In the genomic region with DNA sequence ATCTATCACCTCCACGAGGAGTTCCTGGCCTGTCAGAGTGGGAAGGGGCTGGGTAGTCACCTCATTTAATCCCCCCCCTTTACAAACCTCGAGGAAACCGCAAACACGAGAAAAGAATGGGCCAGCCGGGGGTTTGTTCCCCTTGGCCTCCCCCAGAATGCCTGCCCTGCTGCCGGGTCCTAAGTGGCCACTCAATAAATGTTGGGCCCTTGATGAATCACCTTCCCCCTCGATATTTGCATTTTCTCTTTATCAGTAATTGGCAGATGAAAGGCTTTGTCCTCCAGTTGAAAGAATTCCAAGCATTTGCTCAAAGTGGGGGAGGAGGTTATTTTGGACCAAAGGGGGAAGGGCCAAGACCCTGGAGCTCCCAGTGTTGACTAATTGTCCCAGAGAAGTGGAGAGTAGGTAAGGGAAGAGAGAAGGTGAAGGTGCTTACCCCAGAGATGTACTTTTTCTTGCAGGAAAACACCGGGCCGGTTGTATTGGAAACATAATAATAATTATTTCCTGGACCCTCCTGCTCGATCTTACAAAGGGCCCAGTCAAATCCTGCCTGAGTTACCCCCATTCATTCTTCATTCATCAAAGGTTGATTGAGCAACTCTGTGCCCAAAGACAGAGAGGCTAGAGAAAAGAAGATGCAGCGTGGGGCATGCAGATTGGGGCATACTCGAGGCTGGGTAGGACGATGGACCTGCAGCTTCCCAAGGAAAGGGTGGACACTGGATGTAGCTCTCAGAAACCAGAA, we compare ENCODE assay signal across 2 cellular contexts.
A peak's percentile ranks its signal among the peaks of the same experiment; 100 is the strongest.
TF ChIP-seq lines count a peak whose summit lies in the region.

No MANE protein-coding gene starts in this region.

TF ChIP-seq in A549, 52 proteins besides CTCF, POLR2A, EP300 and RAD21 (continued from another document):
- TF ChIP-seq, protein P1, sequence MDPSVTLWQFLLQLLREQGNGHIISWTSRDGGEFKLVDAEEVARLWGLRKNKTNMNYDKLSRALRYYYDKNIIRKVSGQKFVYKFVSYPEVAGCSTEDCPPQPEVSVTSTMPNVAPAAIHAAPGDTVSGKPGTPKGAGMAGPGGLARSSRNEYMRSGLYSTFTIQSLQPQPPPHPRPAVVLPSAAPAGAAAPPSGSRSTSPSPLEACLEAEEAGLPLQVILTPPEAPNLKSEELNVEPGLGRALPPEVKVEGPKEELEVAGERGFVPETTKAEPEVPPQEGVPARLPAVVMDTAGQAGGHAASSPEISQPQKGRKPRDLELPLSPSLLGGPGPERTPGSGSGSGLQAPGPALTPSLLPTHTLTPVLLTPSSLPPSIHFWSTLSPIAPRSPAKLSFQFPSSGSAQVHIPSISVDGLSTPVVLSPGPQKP (IDR thresholded peaks at IDR 0.05; ENCODE audit: low read depth, low read length), result no peak
- TF ChIP-seq FOSB (CRISPR knock-in tag; IDR thresholded peaks at IDR 0.05), result no peak
- no peak for TF ChIP-seq EHF (CRISPR knock-in tag; IDR thresholded peaks at IDR 0.05)
- TF ChIP-seq, protein P2, sequence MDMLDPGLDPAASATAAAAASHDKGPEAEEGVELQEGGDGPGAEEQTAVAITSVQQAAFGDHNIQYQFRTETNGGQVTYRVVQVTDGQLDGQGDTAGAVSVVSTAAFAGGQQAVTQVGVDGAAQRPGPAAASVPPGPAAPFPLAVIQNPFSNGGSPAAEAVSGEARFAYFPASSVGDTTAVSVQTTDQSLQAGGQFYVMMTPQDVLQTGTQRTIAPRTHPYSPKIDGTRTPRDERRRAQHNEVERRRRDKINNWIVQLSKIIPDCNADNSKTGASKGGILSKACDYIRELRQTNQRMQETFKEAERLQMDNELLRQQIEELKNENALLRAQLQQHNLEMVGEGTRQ (IDR thresholded peaks at IDR 0.05), result no peak
- TF ChIP-seq MAFK (IDR thresholded peaks at IDR 0.05; ENCODE audit: partially characterized antibody), result no peak
- no peak for TF ChIP-seq EHMT2 (IDR thresholded peaks at IDR 0.05; ENCODE audit: low read depth)
- TF ChIP-seq, protein P3, sequence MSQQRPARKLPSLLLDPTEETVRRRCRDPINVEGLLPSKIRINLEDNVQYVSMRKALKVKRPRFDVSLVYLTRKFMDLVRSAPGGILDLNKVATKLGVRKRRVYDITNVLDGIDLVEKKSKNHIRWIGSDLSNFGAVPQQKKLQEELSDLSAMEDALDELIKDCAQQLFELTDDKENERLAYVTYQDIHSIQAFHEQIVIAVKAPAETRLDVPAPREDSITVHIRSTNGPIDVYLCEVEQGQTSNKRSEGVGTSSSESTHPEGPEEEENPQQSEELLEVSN (IDR thresholded peaks at IDR 0.05; ENCODE audit: borderline replicate concordance, low read depth), result no peak
- no peak for TF ChIP-seq RARB (CRISPR knock-in tag; IDR thresholded peaks at IDR 0.05)
- TF ChIP-seq HDAC2 (IDR thresholded peaks at IDR 0.05), result no peak
- TF ChIP-seq CHD4 (IDR thresholded peaks at IDR 0.05; ENCODE audit: borderline replicate concordance), result no peak

TF ChIP-seq in HEK293, 187 proteins besides CTCF, POLR2A, EP300 and RAD21 (continued from another document and continues in another):
- TF ChIP-seq, protein P4, sequence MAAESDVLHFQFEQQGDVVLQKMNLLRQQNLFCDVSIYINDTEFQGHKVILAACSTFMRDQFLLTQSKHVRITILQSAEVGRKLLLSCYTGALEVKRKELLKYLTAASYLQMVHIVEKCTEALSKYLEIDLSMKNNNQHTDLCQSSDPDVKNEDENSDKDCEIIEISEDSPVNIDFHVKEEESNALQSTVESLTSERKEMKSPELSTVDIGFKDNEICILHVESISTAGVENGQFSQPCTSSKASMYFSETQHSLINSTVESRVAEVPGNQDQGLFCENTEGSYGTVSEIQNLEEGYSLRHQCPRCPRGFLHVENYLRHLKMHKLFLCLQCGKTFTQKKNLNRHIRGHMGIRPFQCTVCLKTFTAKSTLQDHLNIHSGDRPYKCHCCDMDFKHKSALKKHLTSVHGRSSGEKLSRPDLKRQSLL (tag by site-specific recombination; IDR thresholded peaks at IDR 0.05), result no peak
- TF ChIP-seq, protein P5, sequence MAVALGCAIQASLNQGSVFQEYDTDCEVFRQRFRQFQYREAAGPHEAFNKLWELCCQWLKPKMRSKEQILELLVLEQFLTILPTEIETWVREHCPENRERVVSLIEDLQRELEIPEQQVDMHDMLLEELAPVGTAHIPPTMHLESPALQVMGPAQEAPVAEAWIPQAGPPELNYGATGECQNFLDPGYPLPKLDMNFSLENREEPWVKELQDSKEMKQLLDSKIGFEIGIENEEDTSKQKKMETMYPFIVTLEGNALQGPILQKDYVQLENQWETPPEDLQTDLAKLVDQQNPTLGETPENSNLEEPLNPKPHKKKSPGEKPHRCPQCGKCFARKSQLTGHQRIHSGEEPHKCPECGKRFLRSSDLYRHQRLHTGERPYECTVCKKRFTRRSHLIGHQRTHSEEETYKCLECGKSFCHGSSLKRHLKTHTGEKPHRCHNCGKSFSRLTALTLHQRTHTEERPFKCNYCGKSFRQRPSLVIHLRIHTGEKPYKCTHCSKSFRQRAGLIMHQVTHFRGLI (tag by site-specific recombination; IDR thresholded peaks at IDR 0.05), result no peak
- TF ChIP-seq, protein P6, sequence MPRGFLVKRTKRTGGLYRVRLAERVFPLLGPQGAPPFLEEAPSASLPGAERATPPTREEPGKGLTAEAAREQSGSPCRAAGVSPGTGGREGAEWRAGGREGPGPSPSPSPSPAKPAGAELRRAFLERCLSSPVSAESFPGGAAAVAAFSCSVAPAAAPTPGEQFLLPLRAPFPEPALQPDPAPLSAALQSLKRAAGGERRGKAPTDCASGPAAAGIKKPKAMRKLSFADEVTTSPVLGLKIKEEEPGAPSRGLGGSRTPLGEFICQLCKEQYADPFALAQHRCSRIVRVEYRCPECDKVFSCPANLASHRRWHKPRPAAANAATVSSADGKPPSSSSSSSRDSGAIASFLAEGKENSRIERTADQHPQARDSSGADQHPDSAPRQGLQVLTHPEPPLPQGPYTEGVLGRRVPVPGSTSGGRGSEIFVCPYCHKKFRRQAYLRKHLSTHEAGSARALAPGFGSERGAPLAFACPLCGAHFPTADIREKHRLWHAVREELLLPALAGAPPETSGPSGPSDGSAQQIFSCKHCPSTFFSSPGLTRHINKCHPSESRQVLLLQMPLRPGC (tag by site-specific recombination; IDR thresholded peaks at IDR 0.05), result no peak
- TF ChIP-seq, protein P7, sequence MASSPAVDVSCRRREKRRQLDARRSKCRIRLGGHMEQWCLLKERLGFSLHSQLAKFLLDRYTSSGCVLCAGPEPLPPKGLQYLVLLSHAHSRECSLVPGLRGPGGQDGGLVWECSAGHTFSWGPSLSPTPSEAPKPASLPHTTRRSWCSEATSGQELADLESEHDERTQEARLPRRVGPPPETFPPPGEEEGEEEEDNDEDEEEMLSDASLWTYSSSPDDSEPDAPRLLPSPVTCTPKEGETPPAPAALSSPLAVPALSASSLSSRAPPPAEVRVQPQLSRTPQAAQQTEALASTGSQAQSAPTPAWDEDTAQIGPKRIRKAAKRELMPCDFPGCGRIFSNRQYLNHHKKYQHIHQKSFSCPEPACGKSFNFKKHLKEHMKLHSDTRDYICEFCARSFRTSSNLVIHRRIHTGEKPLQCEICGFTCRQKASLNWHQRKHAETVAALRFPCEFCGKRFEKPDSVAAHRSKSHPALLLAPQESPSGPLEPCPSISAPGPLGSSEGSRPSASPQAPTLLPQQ (tag by site-specific recombination; IDR thresholded peaks at IDR 0.05), result no peak
- TF ChIP-seq, protein P8, sequence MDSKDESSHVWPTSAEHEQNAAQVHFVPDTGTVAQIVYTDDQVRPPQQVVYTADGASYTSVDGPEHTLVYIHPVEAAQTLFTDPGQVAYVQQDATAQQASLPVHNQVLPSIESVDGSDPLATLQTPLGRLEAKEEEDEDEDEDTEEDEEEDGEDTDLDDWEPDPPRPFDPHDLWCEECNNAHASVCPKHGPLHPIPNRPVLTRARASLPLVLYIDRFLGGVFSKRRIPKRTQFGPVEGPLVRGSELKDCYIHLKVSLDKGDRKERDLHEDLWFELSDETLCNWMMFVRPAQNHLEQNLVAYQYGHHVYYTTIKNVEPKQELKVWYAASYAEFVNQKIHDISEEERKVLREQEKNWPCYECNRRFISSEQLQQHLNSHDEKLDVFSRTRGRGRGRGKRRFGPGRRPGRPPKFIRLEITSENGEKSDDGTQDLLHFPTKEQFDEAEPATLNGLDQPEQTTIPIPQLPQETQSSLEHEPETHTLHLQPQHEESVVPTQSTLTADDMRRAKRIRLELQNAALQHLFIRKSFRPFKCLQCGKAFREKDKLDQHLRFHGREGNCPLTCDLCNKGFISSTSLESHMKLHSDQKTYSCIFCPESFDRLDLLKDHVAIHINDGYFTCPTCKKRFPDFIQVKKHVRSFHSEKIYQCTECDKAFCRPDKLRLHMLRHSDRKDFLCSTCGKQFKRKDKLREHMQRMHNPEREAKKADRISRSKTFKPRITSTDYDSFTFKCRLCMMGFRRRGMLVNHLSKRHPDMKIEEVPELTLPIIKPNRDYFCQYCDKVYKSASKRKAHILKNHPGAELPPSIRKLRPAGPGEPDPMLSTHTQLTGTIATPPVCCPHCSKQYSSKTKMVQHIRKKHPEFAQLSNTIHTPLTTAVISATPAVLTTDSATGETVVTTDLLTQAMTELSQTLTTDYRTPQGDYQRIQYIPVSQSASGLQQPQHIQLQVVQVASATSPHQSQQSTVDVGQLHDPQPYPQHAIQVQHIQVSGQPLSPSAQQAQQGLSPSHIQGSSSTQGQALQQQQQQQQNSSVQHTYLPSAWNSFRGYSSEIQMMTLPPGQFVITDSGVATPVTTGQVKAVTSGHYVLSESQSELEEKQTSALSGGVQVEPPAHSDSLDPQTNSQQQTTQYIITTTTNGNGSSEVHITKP (tag by site-specific recombination; IDR thresholded peaks at IDR 0.05), result peak; percentile 76
- TF ChIP-seq ZNF791 (tag by site-specific recombination; IDR thresholded peaks at IDR 0.05), result no peak
- no peak for TF ChIP-seq ZNF529 (tag by site-specific recombination; IDR thresholded peaks at IDR 0.05; ENCODE audit: insufficient replicate concordance)
- no peak for TF ChIP-seq ZSCAN23 (tag by site-specific recombination; IDR thresholded peaks at IDR 0.05)
- TF ChIP-seq ZNF423 (tag by site-specific recombination; IDR thresholded peaks at IDR 0.05), result no peak
- TF ChIP-seq ZNF670 (tag by site-specific recombination; IDR thresholded peaks at IDR 0.05; ENCODE audit: low read depth), result no peak
- TF ChIP-seq ZBTB48 (tag by site-specific recombination; IDR thresholded peaks at IDR 0.05), result no peak
- no peak for TF ChIP-seq SETDB1 (IDR thresholded peaks at IDR 0.05; ENCODE audit: insufficient read length, low read length)
- TF ChIP-seq, protein P9, sequence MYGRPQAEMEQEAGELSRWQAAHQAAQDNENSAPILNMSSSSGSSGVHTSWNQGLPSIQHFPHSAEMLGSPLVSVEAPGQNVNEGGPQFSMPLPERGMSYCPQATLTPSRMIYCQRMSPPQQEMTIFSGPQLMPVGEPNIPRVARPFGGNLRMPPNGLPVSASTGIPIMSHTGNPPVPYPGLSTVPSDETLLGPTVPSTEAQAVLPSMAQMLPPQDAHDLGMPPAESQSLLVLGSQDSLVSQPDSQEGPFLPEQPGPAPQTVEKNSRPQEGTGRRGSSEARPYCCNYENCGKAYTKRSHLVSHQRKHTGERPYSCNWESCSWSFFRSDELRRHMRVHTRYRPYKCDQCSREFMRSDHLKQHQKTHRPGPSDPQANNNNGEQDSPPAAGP (tag by site-specific recombination; IDR thresholded peaks at IDR 0.05), result no peak
- TF ChIP-seq, protein P10, sequence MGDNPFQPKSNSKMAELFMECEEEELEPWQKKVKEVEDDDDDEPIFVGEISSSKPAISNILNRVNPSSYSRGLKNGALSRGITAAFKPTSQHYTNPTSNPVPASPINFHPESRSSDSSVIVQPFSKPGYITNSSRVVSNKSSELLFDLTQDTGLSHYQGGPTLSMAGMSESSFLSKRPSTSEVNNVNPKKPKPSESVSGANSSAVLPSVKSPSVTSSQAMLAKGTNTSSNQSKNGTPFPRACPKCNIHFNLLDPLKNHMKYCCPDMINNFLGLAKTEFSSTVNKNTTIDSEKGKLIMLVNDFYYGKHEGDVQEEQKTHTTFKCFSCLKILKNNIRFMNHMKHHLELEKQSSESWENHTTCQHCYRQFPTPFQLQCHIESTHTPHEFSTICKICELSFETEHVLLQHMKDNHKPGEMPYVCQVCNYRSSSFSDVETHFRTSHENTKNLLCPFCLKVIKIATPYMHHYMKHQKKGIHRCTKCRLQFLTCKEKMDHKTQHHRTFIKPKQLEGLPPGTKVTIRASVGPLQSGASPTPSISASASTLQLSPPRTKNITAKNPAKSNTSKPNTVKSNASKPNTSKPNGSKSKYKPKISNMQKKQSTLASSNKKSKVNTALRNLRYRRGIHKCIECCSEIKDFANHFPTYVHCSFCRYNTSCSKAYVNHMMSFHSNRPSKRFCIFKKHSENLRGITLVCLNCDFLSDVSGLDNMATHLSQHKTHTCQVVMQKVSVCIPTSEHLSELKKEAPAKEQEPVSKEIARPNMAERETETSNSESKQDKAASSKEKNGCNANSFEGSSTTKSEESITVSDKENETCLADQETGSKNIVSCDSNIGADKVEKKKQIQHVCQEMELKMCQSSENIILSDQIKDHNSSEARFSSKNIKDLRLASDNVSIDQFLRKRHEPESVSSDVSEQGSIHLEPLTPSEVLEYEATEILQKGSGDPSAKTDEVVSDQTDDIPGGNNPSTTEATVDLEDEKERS (tag by site-specific recombination; IDR thresholded peaks at IDR 0.05), result no peak
- TF ChIP-seq, protein P11, sequence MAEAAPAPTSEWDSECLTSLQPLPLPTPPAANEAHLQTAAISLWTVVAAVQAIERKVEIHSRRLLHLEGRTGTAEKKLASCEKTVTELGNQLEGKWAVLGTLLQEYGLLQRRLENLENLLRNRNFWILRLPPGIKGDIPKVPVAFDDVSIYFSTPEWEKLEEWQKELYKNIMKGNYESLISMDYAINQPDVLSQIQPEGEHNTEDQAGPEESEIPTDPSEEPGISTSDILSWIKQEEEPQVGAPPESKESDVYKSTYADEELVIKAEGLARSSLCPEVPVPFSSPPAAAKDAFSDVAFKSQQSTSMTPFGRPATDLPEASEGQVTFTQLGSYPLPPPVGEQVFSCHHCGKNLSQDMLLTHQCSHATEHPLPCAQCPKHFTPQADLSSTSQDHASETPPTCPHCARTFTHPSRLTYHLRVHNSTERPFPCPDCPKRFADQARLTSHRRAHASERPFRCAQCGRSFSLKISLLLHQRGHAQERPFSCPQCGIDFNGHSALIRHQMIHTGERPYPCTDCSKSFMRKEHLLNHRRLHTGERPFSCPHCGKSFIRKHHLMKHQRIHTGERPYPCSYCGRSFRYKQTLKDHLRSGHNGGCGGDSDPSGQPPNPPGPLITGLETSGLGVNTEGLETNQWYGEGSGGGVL (tag by site-specific recombination; IDR thresholded peaks at IDR 0.05), result peak; percentile 41; the same call in 1 of the 2 replicates
- TF ChIP-seq IKZF3 (tag by site-specific recombination; IDR thresholded peaks at IDR 0.05), result no peak
- TF ChIP-seq ZBTB17 (tag by site-specific recombination; IDR thresholded peaks at IDR 0.05), result no peak
- TF ChIP-seq ZNF202 (tag by site-specific recombination; IDR thresholded peaks at IDR 0.05; ENCODE audit: borderline replicate concordance), result no peak
- TF ChIP-seq ZNF530 (tag by site-specific recombination; IDR thresholded peaks at IDR 0.05; ENCODE audit: low read depth), result no peak
- TF ChIP-seq ZNF24 (tag by site-specific recombination; IDR thresholded peaks at IDR 0.05), result no peak
- TF ChIP-seq, protein P12, sequence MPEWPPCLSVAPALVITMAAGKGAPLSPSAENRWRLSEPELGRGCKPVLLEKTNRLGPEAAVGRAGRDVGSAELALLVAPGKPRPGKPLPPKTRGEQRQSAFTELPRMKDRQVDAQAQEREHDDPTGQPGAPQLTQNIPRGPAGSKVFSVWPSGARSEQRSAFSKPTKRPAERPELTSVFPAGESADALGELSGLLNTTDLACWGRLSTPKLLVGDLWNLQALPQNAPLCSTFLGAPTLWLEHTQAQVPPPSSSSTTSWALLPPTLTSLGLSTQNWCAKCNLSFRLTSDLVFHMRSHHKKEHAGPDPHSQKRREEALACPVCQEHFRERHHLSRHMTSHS (tag by site-specific recombination; IDR thresholded peaks at IDR 0.05), result no peak
- no peak for TF ChIP-seq ZEB2 (tag by site-specific recombination; IDR thresholded peaks at IDR 0.05)
- TF ChIP-seq MYNN (tag by site-specific recombination; IDR thresholded peaks at IDR 0.05; ENCODE audit: borderline replicate concordance), result no peak
- no peak for TF ChIP-seq ZNF654 (tag by site-specific recombination; IDR thresholded peaks at IDR 0.05; ENCODE audit: low read depth)
- TF ChIP-seq ZFP41 (tag by site-specific recombination; IDR thresholded peaks at IDR 0.05; ENCODE audit: borderline replicate concordance), result no peak
- TF ChIP-seq ZNF621 (tag by site-specific recombination; IDR thresholded peaks at IDR 0.05), result no peak
- TF ChIP-seq GLIS1 (tag by site-specific recombination; IDR thresholded peaks at IDR 0.05), result peak; percentile 52
